ENCODE assay signal across 18 cellular contexts in the genomic region with DNA sequence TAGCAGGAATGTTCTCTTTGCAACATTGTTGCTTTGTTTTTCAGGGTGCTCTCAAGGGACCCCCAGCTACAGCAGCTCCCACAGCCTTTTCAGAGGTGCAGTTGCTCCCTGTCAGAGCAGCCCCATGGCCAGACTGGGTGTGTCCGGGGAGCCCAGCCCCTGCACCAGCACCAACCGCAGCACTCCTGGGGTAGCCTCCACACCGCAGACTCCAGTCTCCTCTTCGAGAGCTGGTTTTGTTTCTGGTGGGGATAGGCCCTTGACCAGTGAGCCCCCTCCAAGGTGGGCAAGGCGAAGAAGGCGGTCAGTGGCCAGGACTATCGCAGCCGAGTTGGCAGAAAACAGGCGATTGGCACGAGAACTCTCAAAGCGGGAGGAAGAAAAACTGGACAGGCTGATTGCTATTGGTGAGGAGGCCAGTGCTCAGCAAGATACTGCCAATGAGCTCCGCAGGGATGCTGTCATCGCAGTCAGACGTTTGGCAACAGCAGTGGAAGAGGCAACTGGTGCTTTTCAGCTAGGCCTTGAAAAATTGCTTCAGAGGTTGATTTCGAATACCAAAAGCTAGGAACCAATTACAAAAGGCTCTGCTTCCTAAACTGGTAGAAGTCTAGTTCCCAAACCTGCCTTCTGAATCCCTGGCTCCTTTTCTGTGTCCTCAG. TPM values are rescaled to one million over a fixed set of nuclear protein-coding genes. Genes with fewer than 3 reads are reported as not detected.
DNase-seq lines count a peak whose midpoint lies in the region; FAIRE-seq and TF ChIP-seq lines count a peak whose summit lies in the region.
"Had no signal": no experiment of that assay in that cellular context is flagged by ENCODE, and none has a peak within 500 bp of the region (broad histone marks: within the 10 kb centered on the region; RNA-seq: fewer than 3 reads in every experiment).

No MANE protein-coding gene starts in this region.

- no peaks in the 10 kb centered on the region for H3K9me2 ChIP-seq in Loucy (replicated peaks; ENCODE audit: low read depth, low read length)

- peaks cover 69% of the 10 kb centered on the region for H3K79me2 ChIP-seq in Loucy (ENCODE audit: insufficient read depth, low read length)

- H4K20me1 ChIP-seq in Loucy (ENCODE audit: insufficient read depth, low read length, poor library complexity, severe bottlenecking) = peaks cover 71% of the 10 kb centered on the region

- H3K4me3 Mint-ChIP-seq in nephron progenitor cell = no peak overlapping the region
- H3K4me3 Mint-ChIP-seq: CD4-positive, alpha-beta memory T cell had no signal

- H3K4me3 ChIP-seq in Loucy (ENCODE audit: low read length, poor library complexity, severe bottlenecking) = no peak overlapping the region
- no peak overlapping the region for H3K4me3 ChIP-seq in WERI-Rb-1 (ENCODE audit: low read depth, low read length)

- peaks cover 17% of the 10 kb centered on the region for H3K4me1 Mint-ChIP-seq in nephron progenitor cell

- FAIRE-seq in urothelium cell line (lab: Jason Lieb, UNC) = no peak
- FAIRE-seq: G401.6, GM12892, H1, HepG2, HTR-8/SVneo had no signal

- H3K27ac ChIP-seq in WERI-Rb-1 = no peak overlapping the region
- H3K27ac ChIP-seq: C4-2B had no signal

- H3K9me3 ChIP-seq in Loucy (ENCODE audit: insufficient read depth, low read depth, low read length) = no peaks in the 10 kb centered on the region
- H3K9me3 ChIP-seq in WERI-Rb-1 (ENCODE audit: severe bottlenecking) = no peaks in the 10 kb centered on the region
- H3K9me3 ChIP-seq: BE2C had no signal

- DNase-seq in Ammon's horn (ENCODE audit: low spot score) (peak; percentile 37), cerebellar nuclear complex (lab: John Stamatoyannopoulos, UW) (peak; percentile 18 to 36), nephron progenitor cell (no peak), mesenteric fat pad (ENCODE audit: low spot score) (no peak), WERI-Rb-1 (no peak), urothelium cell line (ENCODE audit: low spot score) (no peak)
- DNase-seq: ACHN; BE2C; CD4-positive, alpha-beta memory T cell; DMS79; HCEC 1CT had no signal

- H3K36me3 ChIP-seq in Loucy (ENCODE audit: insufficient read depth, low read length) (peaks cover 45% of the 10 kb centered on the region; the same call in 1 of the 2 replicates), WERI-Rb-1 (peaks cover 26% of the 10 kb centered on the region)

- no peaks in the 10 kb centered on the region for H3K9me3 Mint-ChIP-seq in nephron progenitor cell

- H3K36me3 Mint-ChIP-seq in nephron progenitor cell (ENCODE audit: low read depth) = peaks cover 55% of the 10 kb centered on the region

- H3F3A ChIP-seq in Loucy (ENCODE audit: low read depth) = no peaks in the 10 kb centered on the region

- H2AFZ ChIP-seq in Loucy (ENCODE audit: low read length) = no peak overlapping the region

- no peak overlapping the region for H3K9ac ChIP-seq in Loucy (ENCODE audit: low read depth, low read length, poor library complexity, severe bottlenecking)

- H3K27ac Mint-ChIP-seq in nephron progenitor cell = peak overlapping the region; percentile 59

- H3K4me1 ChIP-seq in Loucy (ENCODE audit: insufficient read depth, low read length, poor library complexity, severe bottlenecking) = peaks cover 25% of the 10 kb centered on the region
- H3K4me1 ChIP-seq: BE2C had no signal

- no peaks in the 10 kb centered on the region for H3K27me3 Mint-ChIP-seq in nephron progenitor cell (ENCODE audit: low read depth, poor library complexity)
- H3K27me3 Mint-ChIP-seq: CD4-positive, alpha-beta memory T cell had no signal

- H3K27me3 ChIP-seq in Loucy (ENCODE audit: insufficient read depth, low read length, poor library complexity, severe bottlenecking) = no peaks in the 10 kb centered on the region
- no peaks in the 10 kb centered on the region for H3K27me3 ChIP-seq in WERI-Rb-1 (ENCODE audit: insufficient read depth, low read depth, severe bottlenecking)
- H3K27me3 ChIP-seq: BE2C had no signal

- peak overlapping the region; percentile 18 for H3K4me2 ChIP-seq in Loucy (ENCODE audit: low read depth, low read length, poor library complexity, severe bottlenecking)

- TF ChIP-seq CTCF in Loucy (conservative IDR thresholded peaks at IDR 0.05; ENCODE audit: low read length) = no peak
- TF ChIP-seq CTCF in nephron progenitor cell (IDR thresholded peaks at IDR 0.05) = no peak
- no peak for TF ChIP-seq CTCF in WERI-Rb-1 (IDR thresholded peaks at IDR 0.05; ENCODE audit: low read depth, low read length)

RNA-seq across cellular contexts. Expression of a gene that starts 5.4 kb away (rescaled TPM):
- total RNA-seq in mesenteric fat pad = 12.1 TPM

RNA-seq across cellular contexts. Expression of a gene that starts 5.4 kb away (rescaled TPM):
- 8.6 TPM for total RNA-seq in mesenteric fat pad

RNA-seq across cellular contexts. Expression of a gene that starts 5.6 kb away (rescaled TPM):
- total RNA-seq in mesenteric fat pad = 1.4 TPM

RNA-seq across cellular contexts. Expression of a gene that starts 35.2 kb away (rescaled TPM):
- 8.6 TPM for total RNA-seq in mesenteric fat pad

Comparison
In these comparisons a context has a peak if more than half of its experiments do, and no peak if none do; other contexts are left out.
1. DNase-seq: peak in Ammon's horn (single experiment) and cerebellar nuclear complex (2 of 2); none in nephron progenitor cell (single experiment), mesenteric fat pad (single experiment), WERI-Rb-1 (single experiment) and urothelium cell line (single experiment).